ENCODE assay signal across 4 cellular contexts in the genomic region with DNA sequence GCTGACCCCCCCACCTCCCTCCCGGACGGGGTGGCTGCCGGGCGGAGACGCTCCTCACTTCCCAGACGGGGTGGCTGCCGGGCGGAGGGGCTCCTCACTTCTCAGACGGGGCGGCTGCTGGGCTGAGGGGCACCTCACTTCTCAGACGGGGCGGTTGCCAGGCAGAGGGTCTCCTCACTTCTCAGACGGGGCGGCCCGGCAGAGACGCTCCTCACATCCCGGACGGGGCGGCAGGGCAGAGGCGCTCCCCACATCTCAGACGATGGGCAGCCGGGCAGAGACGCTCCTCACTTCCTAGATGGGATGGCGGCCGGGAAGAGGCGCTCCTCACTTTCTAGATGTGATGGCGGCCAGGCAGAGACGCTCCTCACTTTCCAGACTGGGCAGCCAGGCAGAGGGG. TPM values are rescaled to one million over a fixed set of nuclear protein-coding genes. Genes with fewer than 3 reads are reported as not detected.
"Had no signal": no experiment of that assay in that cellular context is flagged by ENCODE, and none has a peak within 500 bp of the region (broad histone marks: within the 10 kb centered on the region; RNA-seq: fewer than 3 reads in every experiment).

No MANE protein-coding gene starts in this region.

RNA-seq across cellular contexts. Expression of a gene that starts 53.6 kb away (rescaled TPM):
- total RNA-seq: HepG2, HT-29, HT1080, IMR-90 had no signal
